8 cellular contexts compared by ENCODE assay signal in genomic region chr12:78392918-78393317, GRCh38.
DNase-seq lines count a peak whose midpoint lies in the region; ATAC-seq and TF ChIP-seq lines count a peak whose summit lies in the region.
"Had no signal": no experiment of that assay in that cellular context is flagged by ENCODE, and none has a peak within 500 bp of the region (broad histone marks: within the 10 kb centered on the region; RNA-seq: fewer than 3 reads in every experiment).

No MANE protein-coding gene starts in this region.

- H3K4me1 ChIP-seq in HAP-1 (peaks cover 14% of the 10 kb centered on the region), psoas muscle (no peaks in the 10 kb centered on the region)

- H3K4me3 ChIP-seq in HAP-1 (no peak overlapping the region), dorsolateral prefrontal cortex (no peak overlapping the region), psoas muscle (no peak overlapping the region)

- TF ChIP-seq CTCF in dorsolateral prefrontal cortex (IDR thresholded peaks at IDR 0.05 in 54 of 56, conservative IDR thresholded peaks at IDR 0.05 in 2 of 56; ENCODE audit: low read depth in 1 of 56, partially characterized antibody in 56 of 56) (peak in 47 of 56 donors; percentile 8 to 60 (median 35)), psoas muscle (IDR thresholded peaks at IDR 0.05) (no peak)

- ATAC-seq in psoas muscle (no peak), GM19035 (IDR thresholded peaks at IDR 0.05; ENCODE audit: unreplicated experiment) (no peak)

- 9 to 33% (median 16%) methylated on average over 2 of the region's 2 CpGs for WGBS in psoas muscle, 3 donors

- H3K9me3 ChIP-seq in HAP-1 (no peaks in the 10 kb centered on the region), psoas muscle (no peaks in the 10 kb centered on the region)

- H3K36me3 ChIP-seq in HAP-1 (replicated peaks) (no peaks in the 10 kb centered on the region), psoas muscle (ENCODE audit: insufficient read depth in 1 of 2, low read depth in 1 of 2) (no peaks in the 10 kb centered on the region)

- DNase-seq in HAP-1 (ENCODE audit: low spot score in 2 of 2), result peak; percentile 25 to 45
- peak; percentile 35 to 58 for DNase-seq in NCI-H446 (lab: John Stamatoyannopoulos, UW)
- DNase-seq in dorsolateral prefrontal cortex, result peak in 1 of 10 donors; percentile 48
- DNase-seq in putamen (ENCODE audit: low spot score), result peak; percentile 11
- DNase-seq in activated CD4-positive, CD25-positive, alpha-beta regulatory T cell (lab: John Stamatoyannopoulos, UW), result no peak
- DNase-seq in psoas muscle, result no peak
- DNase-seq: activated CD4-positive, alpha-beta memory T cell treated with anti-CD3 and anti-CD28 coated beads, Interleukin-2, amount 10 ng/mL, durations not matched to agents 7 days and 5 days had no signal

- H3K27ac ChIP-seq in dorsolateral prefrontal cortex (peak overlapping the region in 11 of 59 donors; percentile 4 to 58 (median 37)), psoas muscle (no peak overlapping the region)

- H3K27me3 ChIP-seq in HAP-1 (ENCODE audit: low read depth), result no peaks in the 10 kb centered on the region
- H3K27me3 ChIP-seq in dorsolateral prefrontal cortex, result no peaks in the 10 kb centered on the region
- H3K27me3 ChIP-seq in psoas muscle (ENCODE audit: insufficient read depth in 3 of 3, low read length in 2 of 3), result no peaks in the 10 kb centered on the region

- in situ Hi-C loops in HAP-1 (cut with MboI; ENCODE audit: low sequenced_read_pairs), result no loop called here

- intact Hi-C loops in dorsolateral prefrontal cortex (cut with DNase I), result no loop called here
- intact Hi-C loops in psoas muscle (cut with DNase I), result no loop called here

Comparison
In these comparisons a context has a peak if more than half of its experiments do, and no peak if none do; other contexts are left out.
1. DNase-seq: peak in HAP-1 (2 of 2), NCI-H446 (2 of 2) and putamen (single experiment); none in activated CD4-positive, CD25-positive, alpha-beta regulatory T cell (0 of 4) and psoas muscle (0 of 2).